In genomic region chr2:37683926-37684780, GRCh38 we compare ENCODE assay signal across 13 cellular contexts. TPM values are rescaled to one million over a fixed set of nuclear protein-coding genes. Genes with fewer than 3 reads are reported as not detected.
DNase-seq lines count a peak whose midpoint lies in the region; ATAC-seq, FAIRE-seq and TF ChIP-seq lines count a peak whose summit lies in the region.
"Had no signal": no experiment of that assay in that cellular context is flagged by ENCODE, and none has a peak within 500 bp of the region (broad histone marks: within the 10 kb centered on the region; RNA-seq: fewer than 3 reads in every experiment).

No MANE protein-coding gene starts in this region.

- CTCF ChIA-PET in HEK293T (lab: Yijun Ruan, JAX) = no interaction called here

- POLR2A ChIA-PET in HEK293T (lab: Yijun Ruan, JAX) = no interaction called here

- FAIRE-seq in pancreas (lab: Jason Lieb, UNC) = no peak
- FAIRE-seq: GM12878 had no signal

- H3K36me3 ChIP-seq in DND-41 (ENCODE audit: insufficient read depth, low read length) = no peaks in the 10 kb centered on the region
- H3K36me3 ChIP-seq in upper lobe of left lung = no peaks in the 10 kb centered on the region
- H3K36me3 ChIP-seq in pancreas = no peaks in the 10 kb centered on the region

- H3K9me3 ChIP-seq in DND-41 (ENCODE audit: insufficient read depth, low read length, severe bottlenecking) (no peaks in the 10 kb centered on the region), upper lobe of left lung (no peaks in the 10 kb centered on the region), pancreas (no peaks in the 10 kb centered on the region)

- H3K4me1 ChIP-seq in DND-41 (ENCODE audit: insufficient read depth, low read length) = no peaks in the 10 kb centered on the region
- H3K4me1 ChIP-seq in upper lobe of left lung = peaks cover 0 to 13% (median 1%) of the 10 kb centered on the region in 4 donors
- no peaks in the 10 kb centered on the region for H3K4me1 ChIP-seq in pancreas

- TF ChIP-seq CTCF in DND-41 (IDR thresholded peaks at IDR 0.05; ENCODE audit: borderline replicate concordance, extremely low read depth, low read length, poor library complexity, severe bottlenecking) = no peak
- no peak for TF ChIP-seq CTCF in upper lobe of left lung (IDR thresholded peaks at IDR 0.05)
- no peak for TF ChIP-seq CTCF in pancreas (IDR thresholded peaks at IDR 0.05)

- H3K4me3 Mint-ChIP-seq in T-helper 2 cell treated with Interferon-gamma antibody and Interleukin-4, amounts not matched to agents 5 μg/mL and 100 μg/mL, for 36 hours = peak overlapping the region; percentile 60
- peak overlapping the region; percentile 43 to 68 (median 57) for H3K4me3 Mint-ChIP-seq in immature natural killer cell

- H3K79me2 ChIP-seq in DND-41 (ENCODE audit: insufficient read depth, low read length) = no peaks in the 10 kb centered on the region

- peaks cover 12% of the 10 kb centered on the region for H3K27me3 ChIP-seq in DND-41 (ENCODE audit: insufficient read depth, low read length, poor library complexity)
- H3K27me3 ChIP-seq in upper lobe of left lung = no peaks in the 10 kb centered on the region
- no peaks in the 10 kb centered on the region for H3K27me3 ChIP-seq in pancreas

- no peak for TF ChIP-seq EP300 in upper lobe of left lung (IDR thresholded peaks at IDR 0.05)

- H3K4me1 Mint-ChIP-seq in T-helper 2 cell treated with Interferon-gamma antibody and Interleukin-4, amounts not matched to agents 5 μg/mL and 100 μg/mL, for 36 hours (ENCODE audit: low read depth) = peaks cover 35% of the 10 kb centered on the region
- peaks cover 30 to 38% of the 10 kb centered on the region in 2 donors for H3K4me1 Mint-ChIP-seq in immature natural killer cell

- peaks cover 36% of the 10 kb centered on the region for H3K9me3 Mint-ChIP-seq in T-helper 2 cell treated with Interferon-gamma antibody and Interleukin-4, amounts not matched to agents 5 μg/mL and 100 μg/mL, for 36 hours
- H3K9me3 Mint-ChIP-seq in immature natural killer cell = peaks cover 0 to 4% (median 0%) of the 10 kb centered on the region in 6 donors

- intact Hi-C loops in pancreas (cut with DNase I) = no loop called here

- no peak overlapping the region for H3K4me2 ChIP-seq in DND-41 (ENCODE audit: insufficient read depth, low read length)
- H3K4me2 ChIP-seq: PC-9 had no signal

- ATAC-seq in DND-41 (ENCODE audit: insufficient read depth, low read depth) (peak; percentile 84), upper lobe of left lung (ENCODE audit: low FRiP score in 2 of 2) (no peak), pancreas (no peak)
- ATAC-seq: GM12878 had no signal

- H3K36me3 Mint-ChIP-seq in T-helper 2 cell treated with Interferon-gamma antibody and Interleukin-4, amounts not matched to agents 5 μg/mL and 100 μg/mL, for 36 hours (ENCODE audit: low read depth) = peaks cover 26% of the 10 kb centered on the region
- peaks cover 0 to 15% (median 9%) of the 10 kb centered on the region in 3 donors for H3K36me3 Mint-ChIP-seq in immature natural killer cell

- H3K4me3 ChIP-seq in DND-41 (ENCODE audit: low read depth in 1 of 2, low read length in 2 of 2) (no peak overlapping the region), upper lobe of left lung (no peak overlapping the region), pancreas (no peak overlapping the region)
- H3K4me3 ChIP-seq: GM12878, PC-9 had no signal

- peak overlapping the region; percentile 89 for H3K27ac Mint-ChIP-seq in T-helper 2 cell treated with Interferon-gamma antibody and Interleukin-4, amounts not matched to agents 5 μg/mL and 100 μg/mL, for 36 hours
- H3K27ac Mint-ChIP-seq in immature natural killer cell = peak overlapping the region; percentile 61 to 93 (median 80)

- no peaks in the 10 kb centered on the region for H3K27me3 Mint-ChIP-seq in T-helper 2 cell treated with Interferon-gamma antibody and Interleukin-4, amounts not matched to agents 5 μg/mL and 100 μg/mL, for 36 hours (ENCODE audit: low read depth)
- peaks cover 0 to 3% (median 0%) of the 10 kb centered on the region in 3 donors for H3K27me3 Mint-ChIP-seq in immature natural killer cell (ENCODE audit: low read depth in 3 of 3)

- no peaks in the 10 kb centered on the region for H4K20me1 ChIP-seq in DND-41 (ENCODE audit: insufficient read depth, low read length)

- 60 to 74% methylated on average over 6 of the region's 6 CpGs for WGBS in upper lobe of left lung, 2 donors
- WGBS in pancreas, 2 donors = 80 to 85% methylated on average over 6 of the region's 6 CpGs

- H3K27ac ChIP-seq in DND-41 (ENCODE audit: low read length) (no peak overlapping the region), upper lobe of left lung (no peak overlapping the region), pancreas (no peak overlapping the region)
- H3K27ac ChIP-seq: PC-9 had no signal

- H3K9ac ChIP-seq in DND-41 (ENCODE audit: low read depth, low read length) = no peak overlapping the region

- no peak for TF ChIP-seq POLR2A in upper lobe of left lung (IDR thresholded peaks at IDR 0.05)

- H2AFZ ChIP-seq in DND-41 (ENCODE audit: low read depth, low read length) = no peak overlapping the region
- H2AFZ ChIP-seq: PC-9 had no signal

- DNase-seq in CD1c-positive myeloid dendritic cell (ENCODE audit: extremely low spot score) (peak; percentile 38), DND-41 (no peak), immature natural killer cell (peak; percentile 26 to 39 (median 29)), HEK293T (ENCODE audit: extremely low spot score) (no peak), upper lobe of left lung (no peak), NCI-H69 (lab: John Stamatoyannopoulos, UW) (no peak), pancreas (no peak)
- DNase-seq in T-helper 2 cell treated with Interferon-gamma antibody and Interleukin-4, amounts not matched to agents 5 μg/mL and 100 μg/mL, for 36 hours (ENCODE audit: low spot score) = no peak
- DNase-seq: cerebellar nuclear complex, NCI-H1930, PC-9, substantia nigra had no signal

TF ChIP-seq in HEK293T, 16 proteins besides CTCF, POLR2A, EP300 and RAD21:
- TF ChIP-seq PKNOX1 (IDR thresholded peaks at IDR 0.05) = no peak
- no peak for TF ChIP-seq TARDBP (IDR thresholded peaks at IDR 0.05)
- no peak for TF ChIP-seq SUZ12 (IDR thresholded peaks at IDR 0.05)
- no peak for TF ChIP-seq FOXA1 (IDR thresholded peaks at IDR 0.05)
- no peak for TF ChIP-seq SP1 (IDR thresholded peaks at IDR 0.05)
- TF ChIP-seq BHLHE40 (IDR thresholded peaks at IDR 0.05; ENCODE audit: borderline replicate concordance) = no peak
- TF ChIP-seq HDGF (IDR thresholded peaks at IDR 0.05; ENCODE audit: borderline replicate concordance) = no peak
- no peak for TF ChIP-seq ZNF384 (IDR thresholded peaks at IDR 0.05)
- TF ChIP-seq FOXM1 (IDR thresholded peaks at IDR 0.05; ENCODE audit: borderline replicate concordance) = no peak
- TF ChIP-seq NFRKB (IDR thresholded peaks at IDR 0.05) = no peak
- TF ChIP-seq ELF4 (IDR thresholded peaks at IDR 0.05) = no peak
- TF ChIP-seq L3MBTL2 (conservative IDR thresholded peaks at IDR 0.05) = no peak

RNA-seq across cellular contexts. Expression of gene CDC42EP3, which starts 12.7 kb away (rescaled TPM):
- polyA plus RNA-seq in immature natural killer cell (100 to 1,000 TPM in 1 of 3 donors, 10 to 100 TPM in 2; 80.7 to 170 (median 81.3) TPM), pancreas (1 to 10 TPM; 3.6 to 8.5 TPM)
- total RNA-seq in upper lobe of left lung (10 to 100 TPM; 24.5 to 76.2 (median 43.2) TPM), pancreas (10 to 100 TPM in 2 of 6 donors, 1 to 10 TPM in 4; 3.5 to 11.9 (median 6.4) TPM)

Comparison
In these comparisons a context has a peak if more than half of its experiments do, and no peak if none do; other contexts are left out.
1. DNase-seq: peak in CD1c-positive myeloid dendritic cell (single experiment) and immature natural killer cell (3 of 3); none in DND-41 (single experiment), T-helper 2 cell treated with Interferon-gamma antibody and Interleukin-4, amounts not matched to agents 5 μg/mL and 100 μg/mL, for 36 hours (single experiment), HEK293T (single experiment), upper lobe of left lung (0 of 2), NCI-H69 (single experiment) and pancreas (0 of 6).